ENCODE assay signal across 24 cellular contexts in genomic region chr9:70569070-70569772, GRCh38.
A peak's percentile ranks its signal among the peaks of the same experiment; 100 is the strongest.
DNase-seq lines count a peak whose midpoint lies in the region; ATAC-seq and TF ChIP-seq lines count a peak whose summit lies in the region.
"Had no signal": no experiment of that assay in that cellular context is flagged by ENCODE, and none has a peak within 500 bp of the region (broad histone marks: within the 10 kb centered on the region; RNA-seq: fewer than 3 reads in every experiment).

No MANE protein-coding gene starts in this region.

- CTCF ChIA-PET in HEK293T (lab: Yijun Ruan, JAX): no interaction called here

- TF ChIP-seq CTCF in fibroblast of mammary gland (conservative IDR thresholded peaks at IDR 0.05; ENCODE audit: control insufficient read depth, insufficient read depth, low read depth, low read length): no peak
- no peak for TF ChIP-seq CTCF in testis (IDR thresholded peaks at IDR 0.05)

- no peaks in the 10 kb centered on the region for H3K36me3 ChIP-seq in rectal smooth muscle tissue (ENCODE audit: control insufficient read depth, insufficient read depth, low read length)
- H3K36me3 ChIP-seq in testis (ENCODE audit: low read depth, missing control alignments): no peaks in the 10 kb centered on the region
- H3K36me3 ChIP-seq: neutrophil, right lobe of liver, thyroid gland had no signal

- WGBS in right cardiac atrium: 80% methylated on average over 4 of the region's 4 CpGs
- 84 to 88% methylated on average over 4 of the region's 4 CpGs for WGBS in testis, 2 donors

- H3K4me1 ChIP-seq in rectal smooth muscle tissue (ENCODE audit: control insufficient read depth, insufficient read depth, low read length) (peaks cover 15% of the 10 kb centered on the region), right cardiac atrium (ENCODE audit: control insufficient read depth, insufficient read depth, low read length) (peaks cover 7% of the 10 kb centered on the region), testis (no peaks in the 10 kb centered on the region)

- POLR2A ChIA-PET in HEK293T (lab: Yijun Ruan, JAX): no interaction called here

- no peak overlapping the region for H3K4me3 ChIP-seq in fibroblast of mammary gland (ENCODE audit: control insufficient read depth, low read depth, low read length)
- H3K4me3 ChIP-seq in rectal smooth muscle tissue (ENCODE audit: low read length): no peak overlapping the region
- H3K4me3 ChIP-seq in right cardiac atrium (ENCODE audit: low read length): no peak overlapping the region
- no peak overlapping the region for H3K4me3 ChIP-seq in testis
- H3K4me3 ChIP-seq: dorsolateral prefrontal cortex, right lobe of liver, thyroid gland had no signal

- H3K27me3 ChIP-seq in rectal smooth muscle tissue (ENCODE audit: control insufficient read depth, insufficient read depth, low read length) (no peaks in the 10 kb centered on the region), right cardiac atrium (ENCODE audit: control insufficient read depth, insufficient read depth) (no peaks in the 10 kb centered on the region), testis (no peaks in the 10 kb centered on the region)
- H3K27me3 ChIP-seq: dorsolateral prefrontal cortex, neutrophil, right lobe of liver, thyroid gland had no signal

- H3K9ac ChIP-seq in rectal smooth muscle tissue (ENCODE audit: low read length): no peak overlapping the region

- TF ChIP-seq POLR2A in testis (IDR thresholded peaks at IDR 0.05): no peak

- peak overlapping the region; percentile 67 for H3K27ac ChIP-seq in rectal smooth muscle tissue (ENCODE audit: low read depth, low read length)
- H3K27ac ChIP-seq in right cardiac atrium (ENCODE audit: low read length): no peak overlapping the region
- H3K27ac ChIP-seq in testis: no peak overlapping the region
- H3K27ac ChIP-seq: dorsolateral prefrontal cortex, neutrophil, right lobe of liver, thyroid gland had no signal

- peak; percentile 32 for DNase-seq in AG20443 (ENCODE audit: low spot score)
- peak; percentile 44 for DNase-seq in M059J (ENCODE audit: low read depth)
- peak; percentile 67 for DNase-seq in fibroblast of mammary gland (ENCODE audit: low read depth)
- no peak for DNase-seq in HEK293T (ENCODE audit: extremely low spot score)
- no peak for DNase-seq in right cardiac atrium
- DNase-seq in testis: no peak
- DNase-seq: activated CD4-positive, alpha-beta memory T cell treated with anti-CD3 and anti-CD28 coated beads for 36 hours; activated CD4-positive, alpha-beta T cell treated with anti-CD3 and anti-CD28 coated beads for 1 hour; activated naive CD4-positive, alpha-beta T cell treated with anti-CD3 and anti-CD28 coated beads, Interleukin-2, amount 50 U/mL, for 16 hours; dorsolateral prefrontal cortex; mesendoderm; NCI-H1436 treated with DMSO at 0.1 percent for 48 hours; NCI-H2107; NCI-H446; NCI-H82; right lobe of liver; SIG-M5; stimulated activated CD8-positive, alpha-beta memory T cell treated with anti-CD3 and anti-CD28 coated beads, Interleukin-4, amount 100 ng/mL, for 48 hours; stimulated activated naive CD8-positive, alpha-beta T cell treated with anti-CD3 and anti-CD28 coated beads, Interleukin-15, amount 100 ng/mL, for 72 hours; SW 1271; thyroid gland had no signal

- intact Hi-C loops in right cardiac atrium (cut with DNase I) (no loop called here), testis (cut with DNase I; ENCODE audit: low total_unique reads) (no loop called here)

- no peak for ATAC-seq in right cardiac atrium
- ATAC-seq: left lobe of liver; right lobe of liver; stimulated activated naive CD8-positive, alpha-beta T cell treated with anti-CD3 and anti-CD28 coated beads, Interleukin-15, amount 100 ng/mL, for 72 hours had no signal

- H3K9me3 ChIP-seq in right cardiac atrium (ENCODE audit: control insufficient read depth, low read length): no peaks in the 10 kb centered on the region
- H3K9me3 ChIP-seq in testis: no peaks in the 10 kb centered on the region
- H3K9me3 ChIP-seq: neutrophil, right lobe of liver, thyroid gland had no signal

TF ChIP-seq in HEK293T, 16 proteins besides CTCF, POLR2A, EP300 and RAD21:
- TF ChIP-seq FOXM1 (IDR thresholded peaks at IDR 0.05; ENCODE audit: borderline replicate concordance): no peak
- TF ChIP-seq ARNT (IDR thresholded peaks at IDR 0.05): no peak
- TF ChIP-seq ELF4 (IDR thresholded peaks at IDR 0.05): no peak
- TF ChIP-seq BHLHE40 (IDR thresholded peaks at IDR 0.05; ENCODE audit: borderline replicate concordance): no peak
- no peak for TF ChIP-seq LEF1 (IDR thresholded peaks at IDR 0.05; ENCODE audit: borderline replicate concordance)
- TF ChIP-seq TARDBP (IDR thresholded peaks at IDR 0.05): no peak
- TF ChIP-seq HDGF (IDR thresholded peaks at IDR 0.05; ENCODE audit: borderline replicate concordance): no peak
- no peak for TF ChIP-seq FOXK2 (IDR thresholded peaks at IDR 0.05)
- no peak for TF ChIP-seq FOXA1 (IDR thresholded peaks at IDR 0.05)
TF ChIP-seq in HEK293T: peak in this region for 0.

Comparison
In these comparisons a context has a peak if more than half of its experiments do, and no peak if none do; other contexts are left out.
1. DNase-seq: peak in AG20443 (single experiment), M059J (single experiment) and fibroblast of mammary gland (single experiment); none in HEK293T (single experiment), right cardiac atrium (0 of 3) and testis (single experiment).